8 cellular contexts compared by ENCODE assay signal in genomic region chr1:11735531-11735853, GRCh38. TPM values are rescaled to one million over a fixed set of nuclear protein-coding genes. Genes with fewer than 3 reads are reported as not detected.
A peak's percentile ranks its signal among the peaks of the same experiment; 100 is the strongest.
DNase-seq lines count a peak whose midpoint lies in the region; ATAC-seq and TF ChIP-seq lines count a peak whose summit lies in the region.

No MANE protein-coding gene starts in this region.

- DNase-seq in PC-3: no peak
- DNase-seq in esophagus muscularis mucosa (ENCODE audit: extremely low spot score): no peak
- no peak for DNase-seq in retinal pigment epithelial cell (ENCODE audit: low read depth)
- DNase-seq in OCI-M2 (lab: John Stamatoyannopoulos, UW; ENCODE audit: unreplicated experiment): no peak
- DNase-seq in NCI-H2107 treated with DMSO at 0.1 percent for 48 hours (lab: John Stamatoyannopoulos, UW; ENCODE audit: unreplicated experiment): no peak
- DNase-seq in NCI-H526 treated with DMSO at 0.1 percent for 48 hours (lab: John Stamatoyannopoulos, UW): no peak
- no peak for DNase-seq in stimulated activated naive CD4-positive, alpha-beta T cell treated with Interleukin-2 at 50 U/mL for 16 hours (lab: John Stamatoyannopoulos, UW)

- intact Hi-C loops in PC-3 (cut with micrococcal nuclease): loop anchor here (5.0 kb wide), 1 partner anchor 72 kb away; the partner anchor contains the start of genes CLCN6 and MTHFR
- intact Hi-C loops in esophagus muscularis mucosa (cut with DNase I): loop anchor here (5.0 kb wide), 1 partner anchor 52 kb away; no protein-coding TSS in a partner anchor

- TF ChIP-seq EP300 in esophagus muscularis mucosa (IDR thresholded peaks at IDR 0.05): no peak

- WGBS in esophagus muscularis mucosa: 29% methylated on average over 4 of the region's 4 CpGs

- H3K9me2 ChIP-seq in PC-3 (replicated peaks; ENCODE audit: low read length): no peaks in the 10 kb centered on the region

- TF ChIP-seq CTCF in PC-3 (conservative IDR thresholded peaks at IDR 0.05; ENCODE audit: low read depth, low read length) (no peak), esophagus muscularis mucosa (IDR thresholded peaks at IDR 0.05) (no peak), retinal pigment epithelial cell (conservative IDR thresholded peaks at IDR 0.05; ENCODE audit: low read depth, low read length) (no peak)

- POLR2A ChIA-PET in PC-3 (lab: Charles Lee; ENCODE audit: unreplicated experiment): no interaction called here

- no peaks in the 10 kb centered on the region for H3F3A ChIP-seq in PC-3 (ENCODE audit: low read length, unreplicated experiment)

- H3K27me3 ChIP-seq in PC-3 (ENCODE audit: low read length): no peaks in the 10 kb centered on the region
- no peaks in the 10 kb centered on the region for H3K27me3 ChIP-seq in esophagus muscularis mucosa

- peaks cover 5% of the 10 kb centered on the region for H3K79me2 ChIP-seq in PC-3 (ENCODE audit: low read length)

- H3K4me1 ChIP-seq in PC-3 (ENCODE audit: insufficient read depth, low read length) (peaks cover 12% of the 10 kb centered on the region), esophagus muscularis mucosa (peaks cover 35 to 71% (median 63%) of the 10 kb centered on the region in 4 donors)

- H3K9ac ChIP-seq in PC-3 (ENCODE audit: low read length): no peak overlapping the region

- H3K4me2 ChIP-seq in PC-3 (ENCODE audit: low read length): peak overlapping the region; percentile 86

- CTCF ChIA-PET in PC-3 (lab: Charles Lee): interaction anchor here (0.6 kb wide), 1 partner anchor 235 kb away, joined by 4 read pairs; no protein-coding TSS in a partner anchor

- H3K4me3 ChIP-seq in PC-3 (ENCODE audit: low read length) (peak overlapping the region; percentile 84), esophagus muscularis mucosa (peak overlapping the region; percentile 76 to 95 (median 80)), retinal pigment epithelial cell (ENCODE audit: low read length) (peak overlapping the region; percentile 98)

- no peak for TF ChIP-seq POLR2A in esophagus muscularis mucosa (IDR thresholded peaks at IDR 0.05; ENCODE audit: low read depth)

- no peaks in the 10 kb centered on the region for H3K9me3 ChIP-seq in PC-3 (ENCODE audit: low read length)
- H3K9me3 ChIP-seq in esophagus muscularis mucosa: no peaks in the 10 kb centered on the region

- no peaks in the 10 kb centered on the region for H4K20me1 ChIP-seq in PC-3 (ENCODE audit: low read length)

- ATAC-seq in GM19467 (IDR thresholded peaks at IDR 0.05; ENCODE audit: unreplicated experiment): peak; percentile 7
- no peak for ATAC-seq in PC-3

- peak overlapping the region; percentile 97 for H2AFZ ChIP-seq in PC-3 (ENCODE audit: low read length)

- H3K36me3 ChIP-seq in PC-3 (ENCODE audit: low read depth, low read length): no peaks in the 10 kb centered on the region
- H3K36me3 ChIP-seq in esophagus muscularis mucosa: no peaks in the 10 kb centered on the region

- H3K27ac ChIP-seq in PC-3 (ENCODE audit: low read length) (no peak overlapping the region), esophagus muscularis mucosa (replicated peaks in 1 of 4) (peak overlapping the region; percentile 86 to 92 (median 86))

- BruUV-seq in PC-3 (replicated peaks; lab: Mats Ljungman, UMichigan): no TSS peak

RNA-seq across cellular contexts. Expression of gene AGTRAP, which starts 0.4 kb away (rescaled TPM):
- total RNA-seq in PC-3 (2014; rRNA removed) (73.5 and 76.7 TPM in 2 replicates), esophagus muscularis mucosa (10 to 100 TPM; 31.6 to 73.4 (median 45.6) TPM)

RNA-seq across cellular contexts. Expression of gene C1orf167, which starts 26.5 kb away (rescaled TPM):
- total RNA-seq in PC-3 (2014; rRNA removed) (not detected in 2 replicates), esophagus muscularis mucosa (1 to 10 TPM in 2 of 4 donors, not detected in 2; 2.3 to 4.3 TPM)

RNA-seq across cellular contexts. Expression of gene DRAXIN, which starts 44.0 kb away (rescaled TPM):
- total RNA-seq in PC-3 (2014; rRNA removed): 0.07 TPM in 1 of 2 replicates, not detected in the other
- total RNA-seq in esophagus muscularis mucosa: under 1 TPM in 2 of 4 donors, not detected in 2; under 0.01 to 0.06 TPM

RNA-seq across cellular contexts. Expression of gene MAD2L2, which starts 54.5 kb away (rescaled TPM):
- total RNA-seq in PC-3 (2014; rRNA removed) (127 and 139 TPM in 2 replicates), esophagus muscularis mucosa (10 to 100 TPM; 31.6 to 51.7 (median 42.4) TPM)
